22 cellular contexts compared by ENCODE assay signal in the genomic region with DNA sequence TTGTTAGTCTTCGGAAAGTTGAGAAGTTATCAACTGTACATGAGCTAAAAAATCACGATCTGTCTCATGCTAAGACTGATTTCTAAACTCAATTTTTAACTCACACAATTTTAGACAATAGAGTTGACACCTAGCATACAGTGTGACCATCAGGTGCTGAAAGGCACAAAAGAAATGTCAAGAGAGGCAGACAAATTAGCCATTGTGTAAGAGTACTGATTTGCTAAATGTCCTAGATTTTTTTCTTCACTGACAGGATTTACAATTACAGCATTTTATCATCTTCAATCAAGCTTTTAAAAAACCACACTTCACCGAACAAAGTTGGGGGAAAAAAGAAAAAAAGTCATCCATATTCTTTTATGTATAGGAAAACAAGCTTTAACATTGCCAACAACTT. TPM values are rescaled to one million over a fixed set of nuclear protein-coding genes. Genes with fewer than 3 reads are reported as not detected.
DNase-seq lines count a peak whose midpoint lies in the region; ATAC-seq and TF ChIP-seq lines count a peak whose summit lies in the region.
"Had no signal": no experiment of that assay in that cellular context is flagged by ENCODE, and none has a peak within 500 bp of the region (broad histone marks: within the 10 kb centered on the region; RNA-seq: fewer than 3 reads in every experiment).

No MANE protein-coding gene starts in this region.

- H2AFZ ChIP-seq in GM23338: no peak overlapping the region

- H3K4me1 Mint-ChIP-seq in GM23338 (peaks cover 60% of the 10 kb centered on the region), osteocyte (ENCODE audit: unreplicated experiment) (peaks cover 87% of the 10 kb centered on the region)

- peak overlapping the region; percentile 24; the same call in 1 of the 2 replicates for H3K4me2 ChIP-seq in GM23338
- H3K4me2 ChIP-seq: KMS-11 had no signal

- H3K27ac Mint-ChIP-seq in GM23338: no peak overlapping the region
- H3K27ac Mint-ChIP-seq in osteocyte (ENCODE audit: unreplicated experiment): peak overlapping the region; percentile 90
- H3K27ac Mint-ChIP-seq: T-helper 1 cell treated with Interleukin-12 subunit alpha and Interleukin-12 subunit beta and Interleukin-4 antibody, amounts not matched to agents 30 μg/mL and 1 μg/mL, for 36 hours had no signal

- intact Hi-C loops in Panc1 (cut with micrococcal nuclease; ENCODE audit: unreplicated experiment): no loop called here
- intact Hi-C loops in sciatic nerve (cut with DNase I): no loop called here

- H3K9me3 ChIP-seq in Panc1 (ENCODE audit: control insufficient read depth, insufficient read depth, low read depth, low read length): no peaks in the 10 kb centered on the region
- H3K9me3 ChIP-seq: ascending aorta, testis had no signal

- H3K4me3 ChIP-seq in GM23338 (no peak overlapping the region), Panc1 (ENCODE audit: low read depth in 2 of 2, low read length in 2 of 2) (peak overlapping the region in 1 of 2 experiments; percentile 14; a peak in 3 of 4 replicates), epithelial cell of proximal tubule (ENCODE audit: low read depth, low read length) (peak overlapping the region; percentile 7)
- H3K4me3 ChIP-seq: ascending aorta, GM12878, testis had no signal

- H3K27me3 ChIP-seq in GM23338 (ENCODE audit: insufficient read depth) (no peaks in the 10 kb centered on the region), Panc1 (ENCODE audit: control insufficient read depth, insufficient read depth, low read length) (no peaks in the 10 kb centered on the region)
- H3K27me3 ChIP-seq: ascending aorta, testis had no signal

- no peaks in the 10 kb centered on the region for H3F3A ChIP-seq in GM23338 (replicated peaks; ENCODE audit: low read depth)

- H3K36me3 Mint-ChIP-seq in GM23338 (ENCODE audit: low read depth): peaks cover 5% of the 10 kb centered on the region
- no peaks in the 10 kb centered on the region for H3K36me3 Mint-ChIP-seq in osteocyte (ENCODE audit: unreplicated experiment)

- CTCF ChIA-PET in Panc1 (lab: Charles Lee): no interaction called here

- no peak for TF ChIP-seq CTCF in GM23338 (conservative IDR thresholded peaks at IDR 0.05; ENCODE audit: low read depth in 2 of 2)
- TF ChIP-seq CTCF in Panc1 (IDR thresholded peaks at IDR 0.05): no peak
- no peak for TF ChIP-seq CTCF in epithelial cell of proximal tubule (conservative IDR thresholded peaks at IDR 0.05; ENCODE audit: low read depth, low read length)
- no peak for TF ChIP-seq CTCF in osteocyte (IDR thresholded peaks at IDR 0.05)

- H3K4me3 Mint-ChIP-seq in GM23338 (no peak overlapping the region), osteocyte (ENCODE audit: unreplicated experiment) (no peak overlapping the region)
- H3K4me3 Mint-ChIP-seq: naive B cell; T-helper 1 cell treated with Interleukin-12 subunit alpha and Interleukin-12 subunit beta and Interleukin-4 antibody, amounts not matched to agents 30 μg/mL and 1 μg/mL, for 36 hours had no signal

- in situ Hi-C loops in Panc1 (cut with HindIII; ENCODE audit: low pct_unique_long_range_greater_than_20kb, low sequenced_read_pairs): no loop called here

- no peak for ATAC-seq in GM23338
- no peak for ATAC-seq in Panc1
- no peak for ATAC-seq in GM21786 (IDR thresholded peaks at IDR 0.05; ENCODE audit: unreplicated experiment)
- no peak for ATAC-seq in HG03432 (IDR thresholded peaks at IDR 0.05; ENCODE audit: unreplicated experiment)
- ATAC-seq in sciatic nerve: no peak
- ATAC-seq: GM12878 had no signal

- H4K20me1 ChIP-seq in GM23338 (replicated peaks; ENCODE audit: insufficient read depth): peaks cover 47% of the 10 kb centered on the region

- H3K36me3 ChIP-seq in GM23338 (ENCODE audit: insufficient read depth) (no peaks in the 10 kb centered on the region), Panc1 (ENCODE audit: control insufficient read depth, insufficient read depth, low read length) (no peaks in the 10 kb centered on the region)
- H3K36me3 ChIP-seq: ascending aorta had no signal

- POLR2A ChIA-PET in Panc1 (lab: Charles Lee): no interaction called here

- H3K27ac ChIP-seq in GM23338 (ENCODE audit: low read depth) (no peak overlapping the region), Panc1 (ENCODE audit: low read length) (peak overlapping the region; percentile 79)
- H3K27ac ChIP-seq: HL-60, KMS-11 had no signal

- H3K4me1 ChIP-seq in GM23338 (ENCODE audit: insufficient read depth): peaks cover 73% of the 10 kb centered on the region
- H3K4me1 ChIP-seq in Panc1 (ENCODE audit: control insufficient read depth, insufficient read depth, low read length): peaks cover 55% of the 10 kb centered on the region

- DNase-seq in GM23338 (ENCODE audit: low spot score) (no peak), Panc1 (ENCODE audit: low read depth, low spot score) (no peak), epithelial cell of proximal tubule (ENCODE audit: low read depth) (no peak), osteocyte (ENCODE audit: extremely low spot score, unreplicated experiment) (no peak), NCI-H128 (lab: John Stamatoyannopoulos, UW; ENCODE audit: unreplicated experiment) (no peak), sciatic nerve (ENCODE audit: low spot score) (no peak)
- DNase-seq: activated CD4-positive, CD25-positive, alpha-beta regulatory T cell treated with anti-CD3 and anti-CD28 coated beads, Interleukin-2, amount 50 U/mL, for 72 hours; activated naive CD4-positive, alpha-beta T cell; naive B cell; NCI-H1105; NCI-H2171 treated with DMSO at 0.1 percent for 48 hours; retina; SHP77 treated with DMSO at 0.1 percent for 48 hours; stimulated activated CD4-positive, alpha-beta T cell treated with anti-CD3 and anti-CD28 coated beads, Interleukin-2, amount 100 ng/mL, for 24 hours; testis had no signal

- BruUV-seq in Panc1 (replicated peaks; lab: Mats Ljungman, UMichigan): no TSS peak

- no peaks in the 10 kb centered on the region for H3K9me3 Mint-ChIP-seq in GM23338
- no peaks in the 10 kb centered on the region for H3K9me3 Mint-ChIP-seq in osteocyte (ENCODE audit: unreplicated experiment)
- H3K9me3 Mint-ChIP-seq: naive B cell; T-helper 1 cell treated with Interleukin-12 subunit alpha and Interleukin-12 subunit beta and Interleukin-4 antibody, amounts not matched to agents 30 μg/mL and 1 μg/mL, for 36 hours had no signal

- H3K9me2 ChIP-seq in GM23338 (ENCODE audit: insufficient read depth): no peaks in the 10 kb centered on the region

- H3K27me3 Mint-ChIP-seq in GM23338 (ENCODE audit: insufficient read depth, low read depth, poor library complexity) (no peaks in the 10 kb centered on the region), osteocyte (ENCODE audit: unreplicated experiment) (no peaks in the 10 kb centered on the region)

- H3K79me2 ChIP-seq in GM23338 (replicated peaks; ENCODE audit: insufficient read depth): peaks cover 100% of the 10 kb centered on the region

TF ChIP-seq in GM23338, 12 proteins besides CTCF, POLR2A, EP300 and RAD21 (continues in another document):
- no peak for TF ChIP-seq EZH2 (IDR thresholded peaks at IDR 0.05; ENCODE audit: low read depth, unreplicated experiment)
- TF ChIP-seq, protein P1, sequence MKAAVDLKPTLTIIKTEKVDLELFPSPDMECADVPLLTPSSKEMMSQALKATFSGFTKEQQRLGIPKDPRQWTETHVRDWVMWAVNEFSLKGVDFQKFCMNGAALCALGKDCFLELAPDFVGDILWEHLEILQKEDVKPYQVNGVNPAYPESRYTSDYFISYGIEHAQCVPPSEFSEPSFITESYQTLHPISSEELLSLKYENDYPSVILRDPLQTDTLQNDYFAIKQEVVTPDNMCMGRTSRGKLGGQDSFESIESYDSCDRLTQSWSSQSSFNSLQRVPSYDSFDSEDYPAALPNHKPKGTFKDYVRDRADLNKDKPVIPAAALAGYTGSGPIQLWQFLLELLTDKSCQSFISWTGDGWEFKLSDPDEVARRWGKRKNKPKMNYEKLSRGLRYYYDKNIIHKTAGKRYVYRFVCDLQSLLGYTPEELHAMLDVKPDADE (IDR thresholded peaks at IDR 0.05): no peak

RNA-seq across cellular contexts. Expression of a gene that starts 7.0 kb away (rescaled TPM):
- total RNA-seq in GM23338 (2014; rRNA removed; shearing (Covaris generic)): 91.7 and 99.6 TPM in 2 replicates
- 21.2 and 22.6 TPM in 2 replicates for polyA plus RNA-seq in GM23338 (2016; fragmentation: Nextera tagmentation; extraction: Ambion mirVana)
- 61.8 TPM for total RNA-seq in Panc1 (2021; ENCODE audit: unreplicated experiment)
- polyA plus RNA-seq in Panc1 (2012; ENCODE audit: insufficient read length): 71.4 TPM
- 62.7 and 64.2 TPM in 2 replicates for total RNA-seq in epithelial cell of proximal tubule
- total RNA-seq in osteocyte: 59.5 and 61.9 TPM in 2 replicates
- 16.8 TPM for total RNA-seq in sciatic nerve

RNA-seq across cellular contexts. Expression of a gene that starts 40.9 kb away (rescaled TPM):
- 61.0 and 65.6 TPM in 2 replicates for total RNA-seq in GM23338 (2014; rRNA removed; shearing (Covaris generic))
- polyA plus RNA-seq in GM23338 (2016; fragmentation: Nextera tagmentation; extraction: Ambion mirVana): 18.3 and 22.5 TPM in 2 replicates
- total RNA-seq in Panc1 (2021; ENCODE audit: unreplicated experiment): 44.2 TPM
- polyA plus RNA-seq in Panc1 (2012; ENCODE audit: insufficient read length): 4.6 TPM
- total RNA-seq in epithelial cell of proximal tubule: 23.5 and 35.0 TPM in 2 replicates
- total RNA-seq in osteocyte: 20.3 and 21.8 TPM in 2 replicates
- 40.8 TPM for total RNA-seq in sciatic nerve
